In the genomic region with DNA sequence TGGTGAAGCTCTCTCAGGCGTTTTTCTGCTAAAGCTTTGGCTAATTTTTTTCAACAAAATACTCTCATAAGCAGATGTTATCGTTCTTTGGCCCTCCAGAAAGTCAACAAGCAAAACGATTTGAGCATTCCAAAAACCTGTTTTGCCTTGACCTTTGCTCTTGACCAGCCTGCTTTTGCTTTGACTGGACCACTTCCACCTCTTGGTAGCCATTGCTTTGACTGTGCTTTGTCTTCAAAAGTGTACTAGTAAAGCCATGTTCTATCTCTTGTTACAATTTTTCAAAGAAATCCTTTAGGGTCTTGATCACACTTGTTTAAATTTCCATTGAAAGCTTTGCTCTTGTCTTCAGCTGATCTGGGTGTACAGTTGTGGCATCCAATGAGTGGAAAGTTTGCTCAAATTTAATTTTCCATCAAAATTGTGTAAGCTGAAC, we compare ENCODE assay signal across 28 cellular contexts. TPM values are rescaled to one million over a fixed set of nuclear protein-coding genes. Genes with fewer than 3 reads are reported as not detected.
DNase-seq lines count a peak whose midpoint lies in the region; ATAC-seq and TF ChIP-seq lines count a peak whose summit lies in the region.
"Had no signal": no experiment of that assay in that cellular context is flagged by ENCODE, and none has a peak within 500 bp of the region (broad histone marks: within the 10 kb centered on the region; RNA-seq: fewer than 3 reads in every experiment).

No MANE protein-coding gene starts in this region.

- H3K4me3 Mint-ChIP-seq in activated CD4-positive, alpha-beta T cell treated with anti-CD3 and anti-CD28 coated beads for 36 hours, result no peak overlapping the region
- no peak overlapping the region for H3K4me3 Mint-ChIP-seq in naive B cell
- H3K4me3 Mint-ChIP-seq: activated B cell treated with CpG ODN at 0.5 μM for 24 hours; CD8-positive, alpha-beta T cell; effector memory CD8-positive, alpha-beta T cell had no signal

- H3K27me3 ChIP-seq in body of pancreas, result no peaks in the 10 kb centered on the region
- H3K27me3 ChIP-seq: adrenal gland, esophagus muscularis mucosa had no signal

- no peaks in the 10 kb centered on the region for H3K27me3 Mint-ChIP-seq in activated CD4-positive, alpha-beta T cell treated with anti-CD3 and anti-CD28 coated beads for 36 hours
- no peaks in the 10 kb centered on the region for H3K27me3 Mint-ChIP-seq in naive B cell
- H3K27me3 Mint-ChIP-seq: activated B cell treated with CpG ODN at 0.5 μM for 24 hours; effector memory CD8-positive, alpha-beta T cell had no signal

- H3K36me3 ChIP-seq in body of pancreas (replicated peaks in 1 of 2; ENCODE audit: insufficient read depth in 1 of 2, low read depth in 2 of 2), result peaks cover 0 to 17% of the 10 kb centered on the region in 2 donors

- no peak for DNase-seq in activated CD4-positive, alpha-beta T cell treated with anti-CD3 and anti-CD28 coated beads for 36 hours
- DNase-seq in activated CD4-positive, alpha-beta T cell treated with anti-CD3 and anti-CD28 coated beads for 4 hours, result no peak
- peak in 1 of 4 donors; percentile 46 for DNase-seq in body of pancreas
- DNase-seq in naive B cell, result no peak
- no peak for DNase-seq in NCI-H2196 (lab: John Stamatoyannopoulos, UW; ENCODE audit: unreplicated experiment)
- no peak for DNase-seq in NCI-H1436 (lab: John Stamatoyannopoulos, UW)
- no peak for DNase-seq in activated effector memory CD4-positive, alpha-beta T cell treated with anti-CD3 and anti-CD28 coated beads, Interleukin-2, amount 50 U/mL, for 16 hours
- DNase-seq: activated B cell treated with CpG ODN at 0.5 μM for 24 hours; activated CD8-positive, alpha-beta memory T cell treated with anti-CD3 and anti-CD28 coated beads for 24 hours; adrenal gland; AML-193; CD8-positive, alpha-beta T cell; DMS153; effector memory CD8-positive, alpha-beta T cell; hypothalamus; KBM-7; left ventricle myocardium inferior; MM.1S; NCI-H1417; NCI-H2081 treated with DMSO at 0.1 percent for 48 hours; NCI-H446; NCI-H82; small intestine; stimulated activated CD4-positive, alpha-beta T cell treated with anti-CD3 and anti-CD28 coated beads, Interleukin-2, amount 100 ng/mL, for 24 hours had no signal

- no peaks in the 10 kb centered on the region for H3K9me3 ChIP-seq in body of pancreas
- H3K9me3 ChIP-seq: esophagus muscularis mucosa, left ventricle myocardium inferior had no signal

- intact Hi-C loops in activated CD4-positive, alpha-beta T cell treated with anti-CD3 and anti-CD28 coated beads for 36 hours (cut with DNase I, micrococcal nuclease), result no loop called here
- intact Hi-C loops in body of pancreas (cut with DNase I), result no loop called here

- H3K4me1 ChIP-seq in body of pancreas, result peaks cover 35% of the 10 kb centered on the region

- H3K9me3 Mint-ChIP-seq in activated CD4-positive, alpha-beta T cell treated with anti-CD3 and anti-CD28 coated beads for 36 hours (ENCODE audit: low read depth), result no peaks in the 10 kb centered on the region
- H3K9me3 Mint-ChIP-seq in naive B cell, result no peaks in the 10 kb centered on the region
- H3K9me3 Mint-ChIP-seq: activated B cell treated with CpG ODN at 0.5 μM for 24 hours; CD8-positive, alpha-beta T cell; effector memory CD8-positive, alpha-beta T cell had no signal

- ATAC-seq in activated CD4-positive, alpha-beta T cell treated with anti-CD3 and anti-CD28 coated beads for 36 hours, result no peak
- ATAC-seq in body of pancreas, result peak; percentile 66
- no peak for ATAC-seq in naive B cell (ENCODE audit: low read depth in 2 of 2)
- ATAC-seq: CD8-positive, alpha-beta T cell; effector memory CD8-positive, alpha-beta T cell had no signal

- peak overlapping the region; percentile 53 for H3K27ac Mint-ChIP-seq in activated CD4-positive, alpha-beta T cell treated with anti-CD3 and anti-CD28 coated beads for 36 hours
- peak overlapping the region in 4 of 6 donors; percentile 9 to 63 (median 42) for H3K27ac Mint-ChIP-seq in naive B cell
- H3K27ac Mint-ChIP-seq: activated B cell treated with CpG ODN at 0.5 μM for 24 hours; CD8-positive, alpha-beta T cell had no signal

- H3K27ac ChIP-seq in 22Rv1 (peak overlapping the region; percentile 13; the same call in 1 of the 2 replicates), body of pancreas (peak overlapping the region in 2 of 4 donors; percentile 14 to 29)
- H3K27ac ChIP-seq: esophagus muscularis mucosa, left ventricle myocardium inferior, RWPE1 had no signal

- CTCF ChIA-PET in activated CD4-positive, alpha-beta T cell treated with anti-CD3 and anti-CD28 coated beads for 36 hours (lab: Charles Lee), result interaction anchor here (1.0 kb wide), 1 partner anchor 19 kb away, joined by 3 read pairs; no protein-coding TSS in a partner anchor

- peaks cover 67% of the 10 kb centered on the region for H3K4me1 Mint-ChIP-seq in activated CD4-positive, alpha-beta T cell treated with anti-CD3 and anti-CD28 coated beads for 36 hours
- peaks cover 22 to 40% (median 37%) of the 10 kb centered on the region in 3 donors for H3K4me1 Mint-ChIP-seq in naive B cell

- POLR2A ChIA-PET in activated CD4-positive, alpha-beta T cell treated with anti-CD3 and anti-CD28 coated beads for 36 hours (lab: Charles Lee), result no interaction called here

- no peak for TF ChIP-seq POLR2A in body of pancreas (IDR thresholded peaks at IDR 0.05)

- WGBS in body of pancreas, 2 donors, result 11 to 25% methylated on average over 3 of the region's 3 CpGs

- no peak overlapping the region for H3K4me3 ChIP-seq in body of pancreas
- H3K4me3 ChIP-seq: adrenal gland, coronary artery, esophagus muscularis mucosa, left ventricle myocardium inferior had no signal

- peaks cover 71% of the 10 kb centered on the region for H3K36me3 Mint-ChIP-seq in activated CD4-positive, alpha-beta T cell treated with anti-CD3 and anti-CD28 coated beads for 36 hours (ENCODE audit: low read depth)
- peaks cover 28 to 43% of the 10 kb centered on the region in 2 donors for H3K36me3 Mint-ChIP-seq in naive B cell

- TF ChIP-seq CTCF in 22Rv1 (IDR thresholded peaks at IDR 0.05) (no peak), body of pancreas (IDR thresholded peaks at IDR 0.05) (no peak)

RNA-seq across cellular contexts. Expression of gene ARID4A, which starts 10.7 kb away (rescaled TPM):
- total RNA-seq in activated CD4-positive, alpha-beta T cell treated with anti-CD3 and anti-CD28 coated beads for 36 hours, result 10 to 100 TPM; 20.3 to 25.3 TPM
- 10 to 100 TPM; 23.6 to 28.3 TPM for total RNA-seq in body of pancreas
- polyA plus RNA-seq in naive B cell (ENCODE audit: low read depth in 6 of 6), result 10 to 100 TPM; 24.1 to 52.4 (median 32.9) TPM

RNA-seq across cellular contexts. Expression of gene PSMA3, which starts 43.0 kb away (rescaled TPM):
- total RNA-seq in activated CD4-positive, alpha-beta T cell treated with anti-CD3 and anti-CD28 coated beads for 36 hours, result 100 to 1,000 TPM; 342 to 425 TPM
- total RNA-seq in body of pancreas, result 10 to 100 TPM; 59.7 to 77.0 TPM
- polyA plus RNA-seq in naive B cell (ENCODE audit: low read depth in 6 of 6), result 100 to 1,000 TPM; 134 to 182 (median 141) TPM

Comparison
In these comparisons a context has a peak if more than half of its experiments do, and no peak if none do; other contexts are left out.
1. RNA of gene PSMA3, which starts 43.0 kb away (total RNA-seq): 342 to 425 TPM in activated CD4-positive, alpha-beta T cell treated with anti-CD3 and anti-CD28 coated beads for 36 hours; 59.7 to 77.0 TPM in body of pancreas; every median in the first group is over 4 times any median in the second.